In the genomic region with DNA sequence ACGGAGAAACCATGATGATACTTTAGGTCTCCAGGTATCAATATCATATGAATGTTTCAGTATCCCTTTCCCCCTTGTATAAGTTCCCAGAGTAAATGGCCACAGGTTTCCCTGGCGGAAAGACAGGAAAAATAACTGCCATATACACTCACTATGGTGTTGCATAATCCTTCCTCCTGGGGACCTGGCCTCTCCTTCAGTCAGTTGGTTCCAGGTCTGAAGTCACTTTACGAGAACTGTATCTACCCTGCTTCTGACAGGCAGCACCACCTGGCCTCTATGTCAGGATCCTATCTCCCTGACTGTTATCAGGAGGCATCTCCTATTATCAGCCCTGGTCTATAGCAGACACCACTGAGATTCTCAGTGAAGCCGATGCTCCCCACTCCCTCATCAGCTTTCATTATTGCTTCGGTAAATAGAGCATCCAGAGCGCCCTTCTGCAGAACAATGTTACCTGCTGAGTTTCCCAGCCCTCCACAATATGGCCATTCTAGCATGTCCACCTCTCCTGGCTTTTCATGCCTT, we compare ENCODE assay signal across 7 cellular contexts.
"Had no signal": no experiment of that assay in that cellular context is flagged by ENCODE, and none has a peak within 500 bp of the region (broad histone marks: within the 10 kb centered on the region; RNA-seq: fewer than 3 reads in every experiment).

No MANE protein-coding gene starts in this region.

- H3K9ac ChIP-seq: KMS-11 had no signal

- H3K9me3 ChIP-seq: MG63, SJSA1 had no signal

- H3K4me1 ChIP-seq: SJSA1 had no signal

- H3K36me3 ChIP-seq: brain microvascular endothelial cell, MG63, SJSA1 had no signal

- FAIRE-seq: RCC 7860 had no signal

- H3K27me3 ChIP-seq: brain microvascular endothelial cell, MG63, SJSA1 had no signal

- DNase-seq: NCI-H1417 treated with DMSO at 0.1 percent for 48 hours had no signal

- H3K4me3 ChIP-seq: MG63, SJSA1 had no signal

- H3K4me2 ChIP-seq: KMS-11 had no signal

- H3K27ac ChIP-seq: brain microvascular endothelial cell, KMS-11, SJSA1, WERI-Rb-1 had no signal
